In genomic region chr1:206507395-206508129, GRCh38 we compare ENCODE assay signal across 8 cellular contexts. TPM values are rescaled to one million over a fixed set of nuclear protein-coding genes. Genes with fewer than 3 reads are reported as not detected.
DNase-seq lines count a peak whose midpoint lies in the region; ATAC-seq, FAIRE-seq and TF ChIP-seq lines count a peak whose summit lies in the region.

Gene RASSF5, plus strand, starts transcription at chr1:206507531. Its CDS starts 72 bp downstream, at chr1:206507603.

- no peak for FAIRE-seq in endothelial cell of umbilical vein (lab: Jason Lieb, UNC)

- POLR2A ChIA-PET in endothelial cell of umbilical vein (lab: Charles Lee), result interaction anchor here (0.6 kb wide), 1 partner anchor 13 kb away, joined by 5 read pairs; no protein-coding TSS in a partner anchor

- no peak within 1 kb of the TSS for H3K27ac Mint-ChIP-seq in activated CD8-positive, alpha-beta memory T cell treated with anti-CD3 and anti-CD28 coated beads, Interleukin-2, amount 10 ng/mL, durations not matched to agents 7 days and 5 days

- no peaks in the 10 kb centered on the region for H3K9me1 ChIP-seq in endothelial cell of umbilical vein (replicated peaks; ENCODE audit: control insufficient read depth, extremely low read depth, insufficient read depth, low read length)

- peaks cover 26% of the 10 kb centered on the region for H3K27me3 Mint-ChIP-seq in activated CD8-positive, alpha-beta memory T cell treated with anti-CD3 and anti-CD28 coated beads, Interleukin-2, amount 10 ng/mL, durations not matched to agents 7 days and 5 days

- CTCF ChIA-PET in activated CD8-positive, alpha-beta memory T cell treated with anti-CD3 and anti-CD28 coated beads, Interleukin-2, amount 10 ng/mL, durations not matched to agents 7 days and 5 days (lab: Charles Lee), result interaction anchor here (0.9 to 2.9 kb wide), 14 partner anchors 17 to 157 kb away, joined by 3 to 20 read pairs (median 6); partner anchors contain the start of genes DYRK3, EIF2D and IKBKE
- CTCF ChIA-PET in endothelial cell of umbilical vein (lab: Charles Lee), result interaction anchor here (0.8 to 1.7 kb wide), 10 partner anchors 10 to 405 kb away, joined by 3 to 12 read pairs (median 4); no protein-coding TSS in a partner anchor

- DNase-seq in GM12864 (ENCODE audit: low read depth) (no peak), NCI-H345 treated with DMSO at 0.1 percent for 48 hours (lab: John Stamatoyannopoulos, UW; ENCODE audit: unreplicated experiment) (peak; percentile 16), endothelial cell of umbilical vein (ENCODE audit: low read depth, low spot score) (peak; percentile 29), mucosa of gallbladder (ENCODE audit: low spot score) (peak; percentile 87)
- DNase-seq in activated CD8-positive, alpha-beta memory T cell treated with anti-CD3 and anti-CD28 coated beads, Interleukin-2, amount 10 ng/mL, durations not matched to agents 7 days and 5 days, result peak; percentile 90
- DNase-seq in stimulated activated CD8-positive, alpha-beta memory T cell treated with anti-CD3 and anti-CD28 coated beads, Interleukin-4, amount 100 ng/mL, for 4 hours (ENCODE audit: low read depth in 2 of 2, low spot score in 1 of 2), result peak; percentile 55 to 56

- H3K4me3 Mint-ChIP-seq in activated CD8-positive, alpha-beta memory T cell treated with anti-CD3 and anti-CD28 coated beads, Interleukin-2, amount 10 ng/mL, durations not matched to agents 7 days and 5 days, result peak within 1 kb of the TSS; percentile 67

- H3K36me3 ChIP-seq in endothelial cell of umbilical vein (ENCODE audit: control insufficient read depth in 2 of 2, extremely low read depth in 1 of 2, insufficient read depth in 2 of 2, low read length in 2 of 2), result no peaks in the 10 kb centered on the region

- no peak for TF ChIP-seq POLR2A in endothelial cell of umbilical vein (IDR thresholded peaks at IDR 0.05; ENCODE audit: low read depth, low read length)

- no peak within 1 kb of the TSS for H3K27ac ChIP-seq in endothelial cell of umbilical vein (ENCODE audit: insufficient read depth, low read depth, low read length)

- H3K79me2 ChIP-seq in endothelial cell of umbilical vein (ENCODE audit: control insufficient read depth, insufficient read depth, low read length), result no peaks in the 10 kb centered on the region

- peaks cover 47% of the 10 kb centered on the region for H3K4me1 Mint-ChIP-seq in activated CD8-positive, alpha-beta memory T cell treated with anti-CD3 and anti-CD28 coated beads, Interleukin-2, amount 10 ng/mL, durations not matched to agents 7 days and 5 days

- peak within 1 kb of the TSS; percentile 28 for H3K4me2 ChIP-seq in endothelial cell of umbilical vein (ENCODE audit: insufficient read depth, low read length)

- no peaks in the 10 kb centered on the region for H3K9me3 Mint-ChIP-seq in activated CD8-positive, alpha-beta memory T cell treated with anti-CD3 and anti-CD28 coated beads, Interleukin-2, amount 10 ng/mL, durations not matched to agents 7 days and 5 days (ENCODE audit: low read depth)

- BruUV-seq in endothelial cell of umbilical vein (replicated peaks; lab: Mats Ljungman, UMichigan), result no TSS peak

- dilution Hi-C loops in endothelial cell of umbilical vein (cut with MboI; ENCODE audit: extremely low pct_ligation_motif_present, low sequenced_read_pairs), result no loop called here

- intact Hi-C loops in endothelial cell of umbilical vein (cut with micrococcal nuclease), result no loop called here

- peaks cover 64 to 75% of the 10 kb centered on the region in 2 experiments for H3K27me3 ChIP-seq in endothelial cell of umbilical vein (ENCODE audit: control insufficient read depth in 2 of 2, insufficient read depth in 2 of 2, low read length in 2 of 2)

- H3K4me1 ChIP-seq in endothelial cell of umbilical vein (ENCODE audit: control insufficient read depth, extremely low read depth, insufficient read depth, low read length), result no peaks in the 10 kb centered on the region

- peak within 1 kb of the TSS; percentile 1 for H2AFZ ChIP-seq in endothelial cell of umbilical vein (ENCODE audit: low read depth, low read length)

- H3K4me3 ChIP-seq in GM12864 (ENCODE audit: low read depth, low read length), result peak within 1 kb of the TSS; percentile 76
- H3K4me3 ChIP-seq in endothelial cell of umbilical vein (replicated peaks in 1 of 3; ENCODE audit: insufficient read depth in 1 of 3, low read depth in 1 of 3, low read length in 3 of 3), result peak within 1 kb of the TSS in 1 of 3 experiments; percentile 27

- H3K9ac ChIP-seq in endothelial cell of umbilical vein (replicated peaks; ENCODE audit: extremely low read depth, insufficient read depth, low read length), result no peak within 1 kb of the TSS

- H3K9me3 ChIP-seq in endothelial cell of umbilical vein (replicated peaks; ENCODE audit: control insufficient read depth, insufficient read depth, low read length), result no peaks in the 10 kb centered on the region

- ATAC-seq in HG02623 (IDR thresholded peaks at IDR 0.05; ENCODE audit: unreplicated experiment), result peak; percentile 46
- ATAC-seq in activated CD8-positive, alpha-beta memory T cell treated with anti-CD3 and anti-CD28 coated beads, Interleukin-2, amount 10 ng/mL, durations not matched to agents 7 days and 5 days, result peak; percentile 87
- no peak for ATAC-seq in HG03039 (IDR thresholded peaks at IDR 0.05; ENCODE audit: unreplicated experiment)

- no peaks in the 10 kb centered on the region for H4K20me1 ChIP-seq in endothelial cell of umbilical vein (replicated peaks; ENCODE audit: control insufficient read depth, extremely low read depth, insufficient read depth, low read length)

- TF ChIP-seq CTCF in GM12864 (IDR thresholded peaks at IDR 0.05; ENCODE audit: low read depth, low read length, missing control alignments) (no peak), endothelial cell of umbilical vein (IDR thresholded peaks at IDR 0.05; ENCODE audit: extremely low read depth in 1 of 2, insufficient read depth in 1 of 2, low read depth in 1 of 2, low read length in 2 of 2) (no peak)

- peaks cover 2% of the 10 kb centered on the region for H3K36me3 Mint-ChIP-seq in activated CD8-positive, alpha-beta memory T cell treated with anti-CD3 and anti-CD28 coated beads, Interleukin-2, amount 10 ng/mL, durations not matched to agents 7 days and 5 days

TF ChIP-seq in endothelial cell of umbilical vein, 7 proteins besides CTCF, POLR2A, EP300 and RAD21:
- TF ChIP-seq GATA2 (IDR thresholded peaks at IDR 0.05; ENCODE audit: insufficient read depth, insufficient read length, low read depth, low read length), result no peak
- TF ChIP-seq EZH2 (IDR thresholded peaks at IDR 0.05; ENCODE audit: borderline replicate concordance, low read depth, low read length, severe bottlenecking), result peak; percentile 61
TF ChIP-seq in endothelial cell of umbilical vein: peak in this region for 1.

RNA-seq across cellular contexts. Expression of gene RASSF5, which starts in this region (rescaled TPM):
- 100 to 1,000 TPM; 184 to 216 TPM for total RNA-seq in activated CD8-positive, alpha-beta memory T cell treated with anti-CD3 and anti-CD28 coated beads, Interleukin-2, amount 10 ng/mL, durations not matched to agents 7 days and 5 days
- total RNA-seq in endothelial cell of umbilical vein (0.44 and 0.60 TPM in 2 replicates), mucosa of gallbladder (49.5 TPM)
- polyA plus RNA-seq in endothelial cell of umbilical vein, result 0.19 and 0.23 TPM in 2 replicates
- 0.30 and 0.36 TPM in 2 replicates for polyA plus RNA-seq in endothelial cell of umbilical vein (2011; cell fraction: cytosol; rRNA removed)
- 0.59 and 0.88 TPM in 2 replicates for polyA plus RNA-seq in endothelial cell of umbilical vein (2011; cell fraction: nucleus; rRNA removed)
- 0.29 and 0.44 TPM in 2 replicates for polyA plus RNA-seq in endothelial cell of umbilical vein (2012)
- 1.3 and 3.1 TPM in 2 replicates for polyA minus RNA-seq in endothelial cell of umbilical vein
- polyA minus RNA-seq in endothelial cell of umbilical vein (2011; cell fraction: cytosol; rRNA and poly(A)+ RNA removed), result 8.6 TPM
- polyA minus RNA-seq in endothelial cell of umbilical vein (2011; cell fraction: nucleus; rRNA and poly(A)+ RNA removed), result 0.29 and 0.53 TPM in 2 replicates

Comparison
In these comparisons a context has a peak if more than half of its experiments do, and no peak if none do; other contexts are left out.
1. RNA of gene RASSF5 (total RNA-seq): 184 to 216 TPM in activated CD8-positive, alpha-beta memory T cell treated with anti-CD3 and anti-CD28 coated beads, Interleukin-2, amount 10 ng/mL, durations not matched to agents 7 days and 5 days and 49.5 TPM in mucosa of gallbladder (single experiment); 0.44 to 0.60 TPM in endothelial cell of umbilical vein; every median in the first group is over 10 times any median in the second.